In the genomic region with DNA sequence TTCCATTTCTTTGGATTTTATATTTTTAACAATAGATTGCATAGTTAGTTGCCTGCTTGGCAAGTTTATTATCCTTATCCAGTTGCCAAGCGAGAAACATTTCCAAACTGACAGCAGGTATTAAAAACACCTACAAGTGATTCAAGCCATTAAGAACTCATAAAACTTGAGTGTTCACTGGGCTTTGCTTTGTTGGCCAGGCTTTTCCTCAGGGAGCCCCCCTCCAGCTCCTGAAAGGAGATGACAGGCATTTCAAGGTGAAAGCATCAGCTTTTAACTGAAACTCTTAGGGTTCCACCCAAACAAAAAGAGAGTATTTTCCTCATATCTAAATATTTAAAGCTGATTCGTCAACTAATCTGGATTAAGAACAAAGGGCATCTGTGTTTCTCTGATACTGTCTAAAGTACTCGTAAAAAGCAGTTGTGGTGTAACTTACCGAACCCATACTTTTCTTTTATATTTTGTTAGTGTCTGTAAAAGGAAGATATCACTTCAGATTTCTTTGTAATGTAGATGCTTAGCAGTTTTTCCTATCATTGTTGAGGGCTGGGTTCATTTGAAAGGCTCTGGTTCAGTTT, we compare ENCODE assay signal across 19 cellular contexts.
DNase-seq lines count a peak whose midpoint lies in the region; ATAC-seq, FAIRE-seq and TF ChIP-seq lines count a peak whose summit lies in the region.
"Had no signal": no experiment of that assay in that cellular context is flagged by ENCODE, and none has a peak within 500 bp of the region (broad histone marks: within the 10 kb centered on the region; RNA-seq: fewer than 3 reads in every experiment).

No MANE protein-coding gene starts in this region.

- no peak overlapping the region for H3K4me3 ChIP-seq in HUES48 (ENCODE audit: low read depth, low read length)
- H3K4me3 ChIP-seq in PC-3 (ENCODE audit: low read length) = no peak overlapping the region
- H3K4me3 ChIP-seq: SJSA1 had no signal

- no TSS peak for BruUV-seq in PC-3 (replicated peaks; lab: Mats Ljungman, UMichigan)

- intact Hi-C loops in PC-3 (cut with micrococcal nuclease) (no loop called here), head of caudate nucleus (cut with DNase I) (no loop called here)

- POLR2A ChIA-PET in PC-3 (lab: Charles Lee; ENCODE audit: unreplicated experiment) = interaction anchor here (0.6 kb wide), 1 partner anchor 489 kb away, joined by 11 read pairs; a partner anchor contains a TSS

- no peaks in the 10 kb centered on the region for H3K27me3 ChIP-seq in HUES48 (ENCODE audit: control insufficient read depth, insufficient read depth, low read length)
- H3K27me3 ChIP-seq in PC-3 (ENCODE audit: low read length) = no peaks in the 10 kb centered on the region
- H3K27me3 ChIP-seq: SJSA1 had no signal

- H3K9ac ChIP-seq in HUES48 (ENCODE audit: low read depth, low read length) (no peak overlapping the region), PC-3 (ENCODE audit: low read length) (no peak overlapping the region)

- CTCF ChIA-PET in PC-3 (lab: Charles Lee) = no interaction called here

- peak overlapping the region; percentile 58 for H2AFZ ChIP-seq in PC-3 (ENCODE audit: low read length)

- peak; percentile 20; the same call in 1 of the 2 replicates for ATAC-seq in PC-3

- H3K79me2 ChIP-seq in PC-3 (ENCODE audit: low read length) = no peaks in the 10 kb centered on the region

- H3K27ac ChIP-seq in HUES48 (ENCODE audit: low read depth, low read length) (peak overlapping the region; percentile 53), PC-3 (ENCODE audit: low read length) (no peak overlapping the region)
- H3K27ac ChIP-seq: SJSA1 had no signal

- FAIRE-seq in D721Med (lab: Jason Lieb, UNC) = no peak
- FAIRE-seq: GM12892 had no signal

- no peaks in the 10 kb centered on the region for H4K20me1 ChIP-seq in PC-3 (ENCODE audit: low read length)

- TF ChIP-seq CTCF in PC-3 (conservative IDR thresholded peaks at IDR 0.05; ENCODE audit: low read depth, low read length) (no peak), D721Med (IDR thresholded peaks at IDR 0.05; ENCODE audit: insufficient read depth, missing control alignments) (no peak)

- H3K9me3 ChIP-seq in HUES48 (ENCODE audit: control insufficient read depth, insufficient read depth, low read length) (no peaks in the 10 kb centered on the region), PC-3 (ENCODE audit: low read length) (no peaks in the 10 kb centered on the region)

- H3K4me1 ChIP-seq in HUES48 (ENCODE audit: control insufficient read depth, insufficient read depth, low read length) (peaks cover 12% of the 10 kb centered on the region), PC-3 (ENCODE audit: insufficient read depth, low read length) (peaks cover 16% of the 10 kb centered on the region)
- H3K4me1 ChIP-seq: SJSA1 had no signal

- no peaks in the 10 kb centered on the region for H3F3A ChIP-seq in PC-3 (ENCODE audit: low read length, unreplicated experiment)

- H3K9me2 ChIP-seq in PC-3 (replicated peaks; ENCODE audit: low read length) = no peaks in the 10 kb centered on the region

- H3K4me2 ChIP-seq in PC-3 (ENCODE audit: low read length) = no peak overlapping the region

- H3K36me3 ChIP-seq in HUES48 (ENCODE audit: control insufficient read depth, insufficient read depth, low read length) (no peaks in the 10 kb centered on the region), PC-3 (ENCODE audit: low read depth, low read length) (no peaks in the 10 kb centered on the region)
- H3K36me3 ChIP-seq: SJSA1 had no signal

- DNase-seq in COLO829 (ENCODE audit: low spot score) = peak; percentile 64
- peak; percentile 12 for DNase-seq in PC-3
- peak; percentile 64 for DNase-seq in left kidney (ENCODE audit: low read depth, low spot score)
- no peak for DNase-seq in cortex of kidney (lab: John Stamatoyannopoulos, UW)
- DNase-seq in D721Med (ENCODE audit: insufficient read length, low spot score) = no peak
- no peak for DNase-seq in head of caudate nucleus
- no peak for DNase-seq in T-helper 2 cell
- DNase-seq: ACHN; CD4-positive, alpha-beta T cell; DND-41; GDM1; Karpas-422; NCI-H1436 treated with DMSO at 0.1 percent for 48 hours; NCI-H345; NCI-H774; RPMI8226 had no signal

Comparison
In these comparisons a context has a peak if more than half of its experiments do, and no peak if none do; other contexts are left out.
1. DNase-seq: peak in COLO829 (single experiment), PC-3 (single experiment) and left kidney (single experiment); none in cortex of kidney (single experiment), D721Med (single experiment), head of caudate nucleus (0 of 42) and T-helper 2 cell (0 of 5).